1 cellular context compared by ENCODE assay signal in the genomic region with DNA sequence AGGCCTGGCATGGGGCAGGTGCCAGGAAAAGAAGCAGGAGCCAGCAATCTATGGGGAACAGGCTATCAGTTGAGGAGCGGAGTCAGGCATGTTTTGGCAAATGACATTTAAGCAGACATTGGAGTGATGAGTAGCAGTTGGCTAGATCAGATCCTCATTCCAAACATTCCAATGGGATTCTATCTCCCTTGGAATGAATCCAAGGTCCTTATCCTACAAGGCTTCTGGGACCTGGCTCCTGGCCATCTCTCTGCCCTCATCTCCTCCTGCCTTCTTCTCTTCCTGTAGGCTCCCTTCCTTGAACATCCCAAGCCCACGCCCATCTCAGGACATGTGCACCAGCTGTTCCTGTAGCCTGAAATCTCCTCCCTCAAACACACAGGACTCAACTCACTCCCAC.
TF ChIP-seq lines count a peak whose summit lies in the region.

No MANE protein-coding gene starts in this region.

TF ChIP-seq in H1, 55 proteins besides CTCF, POLR2A, EP300 and RAD21:
- TF ChIP-seq CBX5 (IDR thresholded peaks at IDR 0.05; ENCODE audit: low read depth, low read length) (no peak), ZNF274 (IDR thresholded peaks at IDR 0.05; ENCODE audit: borderline replicate concordance, extremely low read depth, low read length) (no peak), NANOG (IDR thresholded peaks at IDR 0.05; ENCODE audit: insufficient read depth, low read depth, low read length, poor library complexity, severe bottlenecking) (no peak), CEBPB (IDR thresholded peaks at IDR 0.05; ENCODE audit: low read depth, low read length) (no peak), JUN (IDR thresholded peaks at IDR 0.05; ENCODE audit: low read depth, low read length) (no peak), KDM1A (IDR thresholded peaks at IDR 0.05; ENCODE audit: borderline replicate concordance, low read length) (no peak), USF2 (IDR thresholded peaks at IDR 0.05; ENCODE audit: low read length) (no peak), E2F6 (IDR thresholded peaks at IDR 0.05) (no peak), SAP30 (IDR thresholded peaks at IDR 0.05; ENCODE audit: insufficient read depth, insufficient replicate concordance, low read length) (no peak), SIRT6 (IDR thresholded peaks at IDR 0.05; ENCODE audit: low read length) (no peak), EZH2 (IDR thresholded peaks at IDR 0.05; ENCODE audit: low read depth, low read length, severe bottlenecking) (no peak), PHF8 (conservative IDR thresholded peaks at IDR 0.05; ENCODE audit: low read depth, low read length) (no peak), TCF12 (IDR thresholded peaks at IDR 0.05; ENCODE audit: low read depth, low read length) (no peak), YY1 (IDR thresholded peaks at IDR 0.05; ENCODE audit: low read depth, low read length) (no peak), SP4 (IDR thresholded peaks at IDR 0.05; ENCODE audit: low read length) (no peak)
TF ChIP-seq in H1: peak in this region for 0.
